In the genomic region with DNA sequence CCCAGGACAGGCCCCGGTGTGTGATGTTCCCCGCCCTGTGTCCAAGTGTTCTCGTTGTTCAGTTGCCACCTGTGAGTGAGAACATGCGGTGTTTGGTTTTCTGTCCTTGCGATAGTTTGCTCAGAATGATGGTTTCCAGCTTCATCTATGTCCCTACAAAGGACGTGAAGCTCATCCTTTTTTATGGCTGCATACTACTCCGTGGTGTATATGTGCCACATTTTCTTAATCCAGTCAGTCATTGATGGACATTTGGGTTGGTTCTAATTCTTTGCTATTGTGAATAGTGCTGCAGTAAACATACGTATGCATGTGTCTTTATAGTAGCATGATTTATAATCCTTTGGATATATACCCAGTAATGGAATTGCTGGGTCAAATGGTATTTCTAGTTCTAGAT, we compare ENCODE assay signal across 3 cellular contexts.
TF ChIP-seq lines count a peak whose summit lies in the region.

No MANE protein-coding gene starts in this region.

TF ChIP-seq in HEK293, 187 proteins besides CTCF, POLR2A, EP300 and RAD21:
- TF ChIP-seq ZNF580 (tag by site-specific recombination; IDR thresholded peaks at IDR 0.05): peak; percentile 68
- TF ChIP-seq ZNF146 (tag by site-specific recombination; IDR thresholded peaks at IDR 0.05): peak; percentile 86

TF ChIP-seq in SK-N-SH treated with all-trans-retinoic acid at 6 μM for 48 hours, 23 proteins besides CTCF, POLR2A, EP300 and RAD21:
- peak; percentile 51 for TF ChIP-seq ZNF8 (CRISPR knock-in tag; IDR thresholded peaks at IDR 0.05)

TF ChIP-seq in HepG2, 621 proteins besides CTCF, POLR2A, EP300 and RAD21:
- TF ChIP-seq ZMYM3 (CRISPR knock-in tag; IDR thresholded peaks at IDR 0.05): peak; percentile 14; the same call in 1 of the 2 replicates
